27 cellular contexts compared by ENCODE assay signal in the genomic region with DNA sequence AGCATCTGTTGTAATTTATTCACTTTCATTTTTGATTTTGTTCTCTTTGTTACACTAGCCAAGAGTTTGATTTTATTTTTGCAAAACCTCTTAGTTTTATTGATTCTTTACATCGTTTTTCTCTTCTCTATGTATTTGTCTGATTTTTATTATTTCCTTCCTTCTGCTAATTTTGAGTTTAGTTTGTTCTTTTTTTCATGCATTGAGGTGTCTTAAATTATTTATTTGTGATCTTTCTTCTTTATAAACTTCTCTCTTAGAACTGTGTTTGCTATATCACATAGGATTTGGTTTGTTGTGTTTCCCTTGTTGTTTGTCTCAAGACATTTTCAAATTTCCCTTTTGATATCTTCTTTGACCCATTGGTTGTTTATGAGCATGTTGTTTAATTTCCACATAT.
"Had no signal": no experiment of that assay in that cellular context is flagged by ENCODE, and none has a peak within 500 bp of the region (broad histone marks: within the 10 kb centered on the region; RNA-seq: fewer than 3 reads in every experiment).

No MANE protein-coding gene starts in this region.

- H3K4me3 ChIP-seq: stomach, suprapubic skin, testis, thoracic aorta, thyroid gland, tibial artery, tibial nerve, transverse colon, upper lobe of left lung, upper lobe of right lung, uterus, vagina had no signal

- FAIRE-seq: urothelium cell line had no signal

- ATAC-seq: stimulated activated effector memory CD8-positive, alpha-beta T cell treated with anti-CD3 and anti-CD28 coated beads, Interleukin-12 subunit alpha, Interleukin-12 subunit beta, amount 100 ng/mL, for 72 hours; stimulated activated memory B cell treated with anti-CD40 and anti-IgM and Interleukin-4, amounts not matched to agents 10 μg/mL and 1 μg/mL and 100 μg/mL, for 72 hours; stimulated activated naive B cell treated with anti-CD40 and anti-IgM and Interleukin-4, amounts not matched to agents 10 μg/mL and 1 μg/mL and 100 μg/mL, for 72 hours; stimulated activated naive CD8-positive, alpha-beta T cell treated with anti-CD3 and anti-CD28 coated beads, Interleukin-15, amount 100 ng/mL, for 72 hours; stimulated activated naive CD8-positive, alpha-beta T cell treated with anti-CD3 and anti-CD28 coated beads, Interleukin-15, Interleukin-2, amounts not matched to agents 100 U/mL and 50 U/mL, for 24 hours; upper lobe of right lung had no signal

- H3K36me3 ChIP-seq: stomach, suprapubic skin, thoracic aorta, thyroid gland, tibial artery, tibial nerve, transverse colon, upper lobe of left lung, upper lobe of right lung, uterus, vagina had no signal

- H3K9me3 ChIP-seq: testis, thyroid gland had no signal

- H3K27ac ChIP-seq: stomach, suprapubic skin, testis, thoracic aorta, thyroid gland, tibial artery, tibial nerve, transverse colon, upper lobe of left lung, upper lobe of right lung, uterus, vagina had no signal

- DNase-seq: stimulated activated CD4-positive, alpha-beta T cell treated with anti-CD3 and anti-CD28 coated beads, Interleukin-2, amount 100 ng/mL, for 48 hours; stimulated activated CD4-positive, alpha-beta T cell treated with anti-CD3 and anti-CD28 coated beads, Interleukin-4, amount 100 ng/mL, for 1 hour; stimulated activated CD4-positive, alpha-beta T cell treated with anti-CD3 and anti-CD28 coated beads, Interleukin-4, amount 100 ng/mL, for 24 hours; stimulated activated CD4-positive, alpha-beta T cell treated with anti-CD3 and anti-CD28 coated beads, Interleukin-4, amount 100 ng/mL, for 4 hours; stimulated activated CD8-positive, alpha-beta memory T cell treated with anti-CD3 and anti-CD28 coated beads, Interleukin-4, amount 100 ng/mL, for 48 hours; stimulated activated naive B cell treated with anti-CD40 and anti-IgM and Interleukin-4, amounts not matched to agents 10 μg/mL and 1 μg/mL and 100 μg/mL, for 72 hours; stimulated activated naive CD4-positive, alpha-beta T cell; stimulated activated naive CD4-positive, alpha-beta T cell treated with Interleukin-2 at 50 U/mL for 16 hours; stimulated activated naive CD8-positive, alpha-beta T cell treated with anti-CD3 and anti-CD28 coated beads, Interleukin-15, amount 100 ng/mL, for 72 hours; stimulated activated naive CD8-positive, alpha-beta T cell treated with anti-CD3 and anti-CD28 coated beads, Interleukin-15, Interleukin-2, amounts not matched to agents 100 U/mL and 50 U/mL, for 24 hours; stomach; substantia nigra; testis; thyroid gland; tibial artery; transverse colon; trophoblast cell; upper lobe of left lung; upper lobe of right lung; uterus had no signal

- H3K4me1 ChIP-seq: stomach, suprapubic skin, testis, thyroid gland, tibial artery, tibial nerve, transverse colon, upper lobe of left lung, upper lobe of right lung, uterus, vagina had no signal

- H3K27me3 ChIP-seq: stomach, suprapubic skin, testis, thyroid gland, tibial artery, tibial nerve, transverse colon, upper lobe of left lung, upper lobe of right lung, uterus, vagina had no signal
